ENCODE assay signal across 1 cellular context in genomic region chr2:177038772-177039484, GRCh38.
TF ChIP-seq lines count a peak whose summit lies in the region.

No MANE protein-coding gene starts in this region.

TF ChIP-seq in HEK293, 187 proteins besides CTCF, POLR2A, EP300 and RAD21 (continued from another document and continues in another):
- TF ChIP-seq ZNF518A (tag by site-specific recombination; conservative IDR thresholded peaks at IDR 0.05; ENCODE audit: low read depth) (no peak), PRDM6 (tag by site-specific recombination; IDR thresholded peaks at IDR 0.05) (peak; percentile 96), PRDM1 (tag by site-specific recombination; IDR thresholded peaks at IDR 0.05) (no peak), ZSCAN4 (tag by site-specific recombination; IDR thresholded peaks at IDR 0.05) (no peak), BCL11B (tag by site-specific recombination; IDR thresholded peaks at IDR 0.05; ENCODE audit: low read depth) (peak; percentile 95), ZNF248 (tag by site-specific recombination; IDR thresholded peaks at IDR 0.05) (no peak), ZFHX2 (tag by site-specific recombination; conservative IDR thresholded peaks at IDR 0.05) (peak; percentile 69), ZNF701 (tag by site-specific recombination; IDR thresholded peaks at IDR 0.05) (no peak), ZNF184 (tag by site-specific recombination; IDR thresholded peaks at IDR 0.05) (no peak), SCRT2 (tag by site-specific recombination; IDR thresholded peaks at IDR 0.05) (no peak), ZNF510 (tag by site-specific recombination; IDR thresholded peaks at IDR 0.05; ENCODE audit: insufficient replicate concordance) (no peak), ZNF175 (tag by site-specific recombination; IDR thresholded peaks at IDR 0.05) (no peak), KLF8 (tag by site-specific recombination; IDR thresholded peaks at IDR 0.05) (no peak), ATF2 (tag by site-specific recombination; IDR thresholded peaks at IDR 0.05; ENCODE audit: low read depth) (no peak), ZNF610 (tag by site-specific recombination; IDR thresholded peaks at IDR 0.05; ENCODE audit: borderline replicate concordance) (peak; percentile 72), ZNF830 (tag by site-specific recombination; IDR thresholded peaks at IDR 0.05; ENCODE audit: low read depth) (no peak), ZNF596 (tag by site-specific recombination; IDR thresholded peaks at IDR 0.05) (no peak; the same call in 1 of the 2 replicates), ZNF792 (tag by site-specific recombination; IDR thresholded peaks at IDR 0.05) (no peak), KLF7 (tag by site-specific recombination; IDR thresholded peaks at IDR 0.05; ENCODE audit: borderline replicate concordance) (peak; percentile 87), GFI1B (tag by site-specific recombination; IDR thresholded peaks at IDR 0.05) (peak; percentile 54; the same call in 1 of the 2 replicates), ELK4 (IDR thresholded peaks at IDR 0.05; ENCODE audit: borderline replicate concordance, low read depth, low read length) (no peak), PATZ1 (tag by site-specific recombination; IDR thresholded peaks at IDR 0.05) (peak; percentile 44), ZNF157 (tag by site-specific recombination; IDR thresholded peaks at IDR 0.05) (no peak), ZNF23 (tag by site-specific recombination; IDR thresholded peaks at IDR 0.05; ENCODE audit: borderline replicate concordance) (no peak), OSR2 (tag by site-specific recombination; IDR thresholded peaks at IDR 0.05) (peak; percentile 92), ZNF501 (tag by site-specific recombination; IDR thresholded peaks at IDR 0.05) (no peak), YY2 (tag by site-specific recombination; IDR thresholded peaks at IDR 0.05) (no peak), ZNF239 (tag by site-specific recombination; IDR thresholded peaks at IDR 0.05) (no peak), MEIS1 (CRISPR knock-in tag; IDR thresholded peaks at IDR 0.05; ENCODE audit: borderline replicate concordance) (no peak), TSHZ1 (tag by site-specific recombination; IDR thresholded peaks at IDR 0.05; ENCODE audit: borderline replicate concordance) (peak; percentile 87; the same call in 1 of the 2 replicates), ZNF391 (tag by site-specific recombination; IDR thresholded peaks at IDR 0.05; ENCODE audit: borderline replicate concordance, low read depth) (no peak), KLF10 (tag by site-specific recombination; IDR thresholded peaks at IDR 0.05) (peak; percentile 79), ZNF280C (tag by site-specific recombination; IDR thresholded peaks at IDR 0.05) (no peak), ZNF658 (tag by site-specific recombination; IDR thresholded peaks at IDR 0.05) (no peak), IKZF3 (tag by site-specific recombination; IDR thresholded peaks at IDR 0.05) (peak; percentile 84), HOXD13 (CRISPR knock-in tag; IDR thresholded peaks at IDR 0.05; ENCODE audit: borderline replicate concordance) (peak; percentile 99), GLIS1 (tag by site-specific recombination; IDR thresholded peaks at IDR 0.05) (peak; percentile 67), GLI2 (tag by site-specific recombination; IDR thresholded peaks at IDR 0.05; ENCODE audit: borderline replicate concordance, low read depth) (peak; percentile 78; the same call in 1 of the 2 replicates), KLF16 (tag by site-specific recombination; IDR thresholded peaks at IDR 0.05) (peak; percentile 83), ZNF132 (tag by site-specific recombination; IDR thresholded peaks at IDR 0.05; ENCODE audit: borderline replicate concordance) (no peak), GLIS2 (tag by site-specific recombination; IDR thresholded peaks at IDR 0.05) (no peak), ZNF211 (tag by site-specific recombination; IDR thresholded peaks at IDR 0.05; ENCODE audit: low read depth) (no peak), ZNF394 (tag by site-specific recombination; IDR thresholded peaks at IDR 0.05; ENCODE audit: borderline replicate concordance) (no peak), KLF1 (tag by site-specific recombination; IDR thresholded peaks at IDR 0.05) (peak; percentile 48), ZNF223 (tag by site-specific recombination; IDR thresholded peaks at IDR 0.05) (no peak)
